8 cellular contexts compared by ENCODE assay signal in the genomic region with DNA sequence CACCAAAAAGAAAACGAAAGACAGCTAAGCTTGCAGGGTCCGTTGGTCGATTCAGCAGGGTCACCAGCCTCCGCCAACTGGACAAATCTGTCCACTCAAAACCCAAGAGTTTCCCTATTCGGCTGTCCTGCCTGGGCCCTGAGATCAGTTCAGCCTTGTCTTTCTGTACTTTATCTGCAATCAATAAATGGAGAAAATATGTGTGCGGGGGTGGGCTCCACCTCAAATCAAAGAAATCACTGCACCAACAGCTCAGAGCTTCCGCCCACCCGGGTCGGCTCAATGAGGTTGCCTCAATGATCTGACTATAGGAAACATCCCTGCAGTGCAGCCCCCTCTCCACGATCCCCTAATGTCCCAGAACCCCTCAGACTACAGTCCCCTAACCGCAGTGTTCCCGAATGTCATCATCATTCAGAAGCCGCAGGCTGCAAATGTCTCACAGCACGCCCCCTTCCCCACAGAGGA. TPM values are rescaled to one million over a fixed set of nuclear protein-coding genes. Genes with fewer than 3 reads are reported as not detected.
DNase-seq lines count a peak whose midpoint lies in the region; ATAC-seq and TF ChIP-seq lines count a peak whose summit lies in the region.

No MANE protein-coding gene starts in this region.

- no peak for DNase-seq in activated naive CD4-positive, alpha-beta T cell treated with anti-CD3 and anti-CD28 coated beads, Interleukin-2, amount 50 U/mL, for 72 hours (ENCODE audit: low spot score in 2 of 2)
- DNase-seq in kidney epithelial cell (ENCODE audit: low read depth) (no peak), testis (no peak), ureter (ENCODE audit: low spot score) (no peak)

- H3K9me3 ChIP-seq in testis, result no peaks in the 10 kb centered on the region

- peaks cover 5 to 6% of the 10 kb centered on the region in 2 donors for H3K36me3 Mint-ChIP-seq in activated naive CD4-positive, alpha-beta T cell treated with anti-CD3 and anti-CD28 coated beads, Interleukin-2, amount 50 U/mL, for 72 hours

- H3K9me3 Mint-ChIP-seq in activated naive CD4-positive, alpha-beta T cell treated with anti-CD3 and anti-CD28 coated beads, Interleukin-2, amount 50 U/mL, for 72 hours, result no peaks in the 10 kb centered on the region

- H3K36me3 ChIP-seq in kidney epithelial cell (ENCODE audit: control insufficient read depth, insufficient read depth, low read length) (no peaks in the 10 kb centered on the region), testis (ENCODE audit: low read depth, missing control alignments) (no peaks in the 10 kb centered on the region)

- TF ChIP-seq CTCF in kidney epithelial cell (IDR thresholded peaks at IDR 0.05; ENCODE audit: insufficient read depth, low read length, poor library complexity, severe bottlenecking) (no peak), testis (IDR thresholded peaks at IDR 0.05) (no peak)

- H3K27ac ChIP-seq in testis, result peak overlapping the region; percentile 78

- 4 to 5% methylated on average over 10 to 14 of the region's 14 CpGs for WGBS in testis, 2 donors

- ATAC-seq in GM18511 (IDR thresholded peaks at IDR 0.05; ENCODE audit: unreplicated experiment) (peak; percentile 30), HG03064 (IDR thresholded peaks at IDR 0.05; ENCODE audit: low read depth, unreplicated experiment) (peak; percentile 11), GM18520 (IDR thresholded peaks at IDR 0.05; ENCODE audit: unreplicated experiment) (no peak), esophagus mucosa (no peak)
- peak in 1 of 2 donors; percentile 61 for ATAC-seq in activated naive CD4-positive, alpha-beta T cell treated with anti-CD3 and anti-CD28 coated beads, Interleukin-2, amount 50 U/mL, for 72 hours

- no peak for TF ChIP-seq POLR2A in testis (IDR thresholded peaks at IDR 0.05)

- intact Hi-C loops in testis (cut with DNase I; ENCODE audit: low total_unique reads), result no loop called here

- H3K4me1 ChIP-seq in testis, result peaks cover 14% of the 10 kb centered on the region

- H3K27ac Mint-ChIP-seq in activated naive CD4-positive, alpha-beta T cell treated with anti-CD3 and anti-CD28 coated beads, Interleukin-2, amount 50 U/mL, for 72 hours, result peak overlapping the region; percentile 89 to 96

- H3K4me3 ChIP-seq in kidney epithelial cell (ENCODE audit: low read depth, low read length) (peak overlapping the region; percentile 71), testis (peak overlapping the region; percentile 72 to 87)

- no peaks in the 10 kb centered on the region for H3K27me3 ChIP-seq in kidney epithelial cell (ENCODE audit: control insufficient read depth, insufficient read depth, low read length)
- H3K27me3 ChIP-seq in testis, result no peaks in the 10 kb centered on the region

RNA-seq across cellular contexts. Expression of a gene that starts 0.4 kb away (rescaled TPM):
- 10 to 100 TPM; 21.2 to 21.5 TPM for total RNA-seq in activated naive CD4-positive, alpha-beta T cell treated with anti-CD3 and anti-CD28 coated beads, Interleukin-2, amount 50 U/mL, for 72 hours
- total RNA-seq in kidney epithelial cell (25.7 and 37.0 TPM in 2 replicates), testis (10 to 100 TPM; 26.8 to 31.8 TPM), esophagus mucosa (26.5 TPM), ureter (48.9 TPM)
- polyA plus RNA-seq in testis (ENCODE audit: insufficient read depth, low read depth, low replicate concordance), result 21.1 TPM

RNA-seq across cellular contexts. Expression of a gene that starts 16.5 kb away (rescaled TPM):
- total RNA-seq in activated naive CD4-positive, alpha-beta T cell treated with anti-CD3 and anti-CD28 coated beads, Interleukin-2, amount 50 U/mL, for 72 hours, result 100 to 1,000 TPM; 119 to 135 TPM
- total RNA-seq in kidney epithelial cell (42.3 and 53.5 TPM in 2 replicates), testis (10 to 100 TPM; 10.8 to 13.9 TPM), esophagus mucosa (264 TPM), ureter (165 TPM)
- 59.0 TPM for polyA plus RNA-seq in testis (ENCODE audit: insufficient read depth, low read depth, low replicate concordance)

RNA-seq across cellular contexts. Expression of a gene that starts 21.9 kb away (rescaled TPM):
- 100 to 1,000 TPM; 271 to 281 TPM for total RNA-seq in activated naive CD4-positive, alpha-beta T cell treated with anti-CD3 and anti-CD28 coated beads, Interleukin-2, amount 50 U/mL, for 72 hours
- total RNA-seq in kidney epithelial cell, result 147 and 160 TPM in 2 replicates
- total RNA-seq in testis, result 100 to 1,000 TPM; 219 to 268 TPM
- polyA plus RNA-seq in testis (ENCODE audit: insufficient read depth, low read depth, low replicate concordance), result 198 TPM
- total RNA-seq in esophagus mucosa, result 235 TPM
- total RNA-seq in ureter, result 450 TPM

RNA-seq across cellular contexts. Expression of a gene that starts 23.4 kb away (rescaled TPM):
- 10 to 100 TPM; 50.6 to 68.0 TPM for total RNA-seq in activated naive CD4-positive, alpha-beta T cell treated with anti-CD3 and anti-CD28 coated beads, Interleukin-2, amount 50 U/mL, for 72 hours
- total RNA-seq in kidney epithelial cell, result 16.5 and 28.5 TPM in 2 replicates
- total RNA-seq in testis, result 10 to 100 TPM in 1 of 2 donors, 1 to 10 TPM in 1; 4.9 to 17.5 TPM
- 36.8 TPM for polyA plus RNA-seq in testis (ENCODE audit: insufficient read depth, low read depth, low replicate concordance)
- 24.2 TPM for total RNA-seq in esophagus mucosa
- 32.8 TPM for total RNA-seq in ureter

RNA-seq across cellular contexts. Expression of a gene that starts 34.7 kb away (rescaled TPM):
- total RNA-seq in activated naive CD4-positive, alpha-beta T cell treated with anti-CD3 and anti-CD28 coated beads, Interleukin-2, amount 50 U/mL, for 72 hours, result 100 to 1,000 TPM; 128 to 163 TPM
- 220 and 271 TPM in 2 replicates for total RNA-seq in kidney epithelial cell
- total RNA-seq in testis, result 100 to 1,000 TPM; 119 to 137 TPM
- 189 TPM for polyA plus RNA-seq in testis (ENCODE audit: insufficient read depth, low read depth, low replicate concordance)
- 95.2 TPM for total RNA-seq in esophagus mucosa
- total RNA-seq in ureter, result 115 TPM

Comparison
In these comparisons a context has a peak if more than half of its experiments do, and no peak if none do; other contexts are left out.
1. ATAC-seq: peak in GM18511 (single experiment) and HG03064 (single experiment); none in GM18520 (single experiment) and esophagus mucosa (single experiment).